In genomic region chrY:20997355-20997754, GRCh38 we compare ENCODE assay signal across 14 cellular contexts.
DNase-seq lines count a peak whose midpoint lies in the region; ATAC-seq lines count a peak whose summit lies in the region.
"Had no signal": no experiment of that assay in that cellular context is flagged by ENCODE, and none has a peak within 500 bp of the region (broad histone marks: within the 10 kb centered on the region; RNA-seq: fewer than 3 reads in every experiment).

No MANE protein-coding gene starts in this region.

- peak overlapping the region; percentile 26 for H3K4me3 Mint-ChIP-seq in activated CD4-positive, alpha-beta T cell treated with anti-CD3 and anti-CD28 coated beads, Interleukin-2, amount 10 ng/mL, durations not matched to agents 24 days and 14 days
- H3K4me3 Mint-ChIP-seq in activated naive CD4-positive, alpha-beta T cell treated with anti-CD3 and anti-CD28 coated beads, Interleukin-2, amount 10 ng/mL, durations not matched to agents 7 days and 5 days = no peak overlapping the region
- no peak overlapping the region for H3K4me3 Mint-ChIP-seq in activated T-helper 2 cell treated with anti-CD3 and anti-CD28 coated beads, Interferon-gamma antibody, Interleukin-2, Interleukin-4, amounts not matched to agents 10 μg/mL and 5 μg/mL and 100 μg/mL, durations not matched to agents 14 hours and 24 hours and 36 hours (ENCODE audit: low read depth)
- H3K4me3 Mint-ChIP-seq: CD4-positive, CD25-positive, alpha-beta regulatory T cell; HFFc6 had no signal

- peak; percentile 92 for ATAC-seq in left lobe of liver
- no peak for ATAC-seq in HG02571 (IDR thresholded peaks at IDR 0.05; ENCODE audit: unreplicated experiment)

- H3K27me3 Mint-ChIP-seq in activated CD4-positive, alpha-beta T cell treated with anti-CD3 and anti-CD28 coated beads, Interleukin-2, amount 10 ng/mL, durations not matched to agents 24 days and 14 days = no peaks in the 10 kb centered on the region
- H3K27me3 Mint-ChIP-seq in activated naive CD4-positive, alpha-beta T cell treated with anti-CD3 and anti-CD28 coated beads, Interleukin-2, amount 10 ng/mL, durations not matched to agents 7 days and 5 days = no peaks in the 10 kb centered on the region
- H3K27me3 Mint-ChIP-seq in activated T-helper 2 cell treated with anti-CD3 and anti-CD28 coated beads, Interferon-gamma antibody, Interleukin-2, Interleukin-4, amounts not matched to agents 10 μg/mL and 5 μg/mL and 100 μg/mL, durations not matched to agents 14 hours and 24 hours and 36 hours (ENCODE audit: low read depth) = no peaks in the 10 kb centered on the region
- H3K27me3 Mint-ChIP-seq: CD4-positive, CD25-positive, alpha-beta regulatory T cell had no signal

- CTCF ChIA-PET in activated naive CD4-positive, alpha-beta T cell treated with anti-CD3 and anti-CD28 coated beads, Interleukin-2, amount 10 ng/mL, durations not matched to agents 7 days and 5 days (lab: Charles Lee) = interaction anchor here (0.8 to 1.4 kb wide), 2 partner anchors 7 to 263 kb away, joined by 3 to 4 read pairs; no protein-coding TSS in a partner anchor

- H3K27ac Mint-ChIP-seq in activated CD4-positive, alpha-beta T cell treated with anti-CD3 and anti-CD28 coated beads, Interleukin-2, amount 10 ng/mL, durations not matched to agents 24 days and 14 days = peak overlapping the region; percentile 85
- H3K27ac Mint-ChIP-seq in activated naive CD4-positive, alpha-beta T cell treated with anti-CD3 and anti-CD28 coated beads, Interleukin-2, amount 10 ng/mL, durations not matched to agents 7 days and 5 days = peak overlapping the region; percentile 80
- H3K27ac Mint-ChIP-seq in activated T-helper 2 cell treated with anti-CD3 and anti-CD28 coated beads, Interferon-gamma antibody, Interleukin-2, Interleukin-4, amounts not matched to agents 10 μg/mL and 5 μg/mL and 100 μg/mL, durations not matched to agents 14 hours and 24 hours and 36 hours = peak overlapping the region; percentile 78
- H3K27ac Mint-ChIP-seq: CD4-positive, CD25-positive, alpha-beta regulatory T cell; HFFc6 had no signal

- H3K4me1 Mint-ChIP-seq in activated CD4-positive, alpha-beta T cell treated with anti-CD3 and anti-CD28 coated beads, Interleukin-2, amount 10 ng/mL, durations not matched to agents 24 days and 14 days = peaks cover 19% of the 10 kb centered on the region
- peaks cover 29% of the 10 kb centered on the region for H3K4me1 Mint-ChIP-seq in activated naive CD4-positive, alpha-beta T cell treated with anti-CD3 and anti-CD28 coated beads, Interleukin-2, amount 10 ng/mL, durations not matched to agents 7 days and 5 days
- peaks cover 38% of the 10 kb centered on the region for H3K4me1 Mint-ChIP-seq in activated T-helper 2 cell treated with anti-CD3 and anti-CD28 coated beads, Interferon-gamma antibody, Interleukin-2, Interleukin-4, amounts not matched to agents 10 μg/mL and 5 μg/mL and 100 μg/mL, durations not matched to agents 14 hours and 24 hours and 36 hours (ENCODE audit: low read depth)

- H3K9me3 Mint-ChIP-seq in activated CD4-positive, alpha-beta T cell treated with anti-CD3 and anti-CD28 coated beads, Interleukin-2, amount 10 ng/mL, durations not matched to agents 24 days and 14 days = no peaks in the 10 kb centered on the region
- no peaks in the 10 kb centered on the region for H3K9me3 Mint-ChIP-seq in activated naive CD4-positive, alpha-beta T cell treated with anti-CD3 and anti-CD28 coated beads, Interleukin-2, amount 10 ng/mL, durations not matched to agents 7 days and 5 days
- H3K9me3 Mint-ChIP-seq in activated T-helper 2 cell treated with anti-CD3 and anti-CD28 coated beads, Interferon-gamma antibody, Interleukin-2, Interleukin-4, amounts not matched to agents 10 μg/mL and 5 μg/mL and 100 μg/mL, durations not matched to agents 14 hours and 24 hours and 36 hours = no peaks in the 10 kb centered on the region
- H3K9me3 Mint-ChIP-seq: CD4-positive, CD25-positive, alpha-beta regulatory T cell; HFFc6 had no signal

- intact Hi-C loops in activated CD4-positive, alpha-beta T cell treated with anti-CD3 and anti-CD28 coated beads, Interleukin-2, amount 10 ng/mL, durations not matched to agents 24 days and 14 days (cut with micrococcal nuclease) = loop anchor here (10.0 kb wide), 3 partner anchors 107 to 247 kb away; no protein-coding TSS in a partner anchor
- intact Hi-C loops in activated T-helper 2 cell treated with anti-CD3 and anti-CD28 coated beads, Interferon-gamma antibody, Interleukin-2, Interleukin-4, amounts not matched to agents 10 μg/mL and 5 μg/mL and 100 μg/mL, durations not matched to agents 14 hours and 24 hours and 36 hours (cut with micrococcal nuclease) = loop anchor here (2.0 to 10.0 kb wide), 7 partner anchors 110 to 1433 kb away; partner anchors contain the start of gene EIF1AY

- H3K36me3 Mint-ChIP-seq in activated CD4-positive, alpha-beta T cell treated with anti-CD3 and anti-CD28 coated beads, Interleukin-2, amount 10 ng/mL, durations not matched to agents 24 days and 14 days (ENCODE audit: low read depth) = peaks cover 1% of the 10 kb centered on the region
- no peaks in the 10 kb centered on the region for H3K36me3 Mint-ChIP-seq in activated naive CD4-positive, alpha-beta T cell treated with anti-CD3 and anti-CD28 coated beads, Interleukin-2, amount 10 ng/mL, durations not matched to agents 7 days and 5 days
- H3K36me3 Mint-ChIP-seq in activated T-helper 2 cell treated with anti-CD3 and anti-CD28 coated beads, Interferon-gamma antibody, Interleukin-2, Interleukin-4, amounts not matched to agents 10 μg/mL and 5 μg/mL and 100 μg/mL, durations not matched to agents 14 hours and 24 hours and 36 hours (ENCODE audit: low read depth) = no peaks in the 10 kb centered on the region
- H3K36me3 Mint-ChIP-seq: CD4-positive, CD25-positive, alpha-beta regulatory T cell had no signal

- DNase-seq in activated CD4-positive, alpha-beta T cell treated with anti-CD3 and anti-CD28 coated beads, Interleukin-2, amount 10 ng/mL, durations not matched to agents 24 days and 14 days = no peak
- DNase-seq in activated CD4-positive, alpha-beta T cell treated with anti-CD3 and anti-CD28 coated beads for 4 hours = no peak
- no peak for DNase-seq in activated naive CD4-positive, alpha-beta T cell treated with anti-CD3 and anti-CD28 coated beads, Interleukin-2, amount 10 ng/mL, durations not matched to agents 7 days and 5 days
- DNase-seq in activated naive CD4-positive, alpha-beta T cell (lab: John Stamatoyannopoulos, UW) = no peak
- no peak for DNase-seq in activated T-helper 2 cell treated with anti-CD3 and anti-CD28 coated beads, Interferon-gamma antibody, Interleukin-2, Interleukin-4, amounts not matched to agents 10 μg/mL and 5 μg/mL and 100 μg/mL, durations not matched to agents 14 hours and 24 hours and 36 hours (ENCODE audit: low spot score)
- DNase-seq in left lobe of liver (ENCODE audit: low spot score) (peak; percentile 48), pons (ENCODE audit: low spot score) (no peak)
- DNase-seq: ACHN; CD4-positive, CD25-positive, alpha-beta regulatory T cell; DMS53; GF-D8; HCEC 1CT; HFFc6 had no signal
